8 cellular contexts compared by ENCODE assay signal in genomic region chr11:62560566-62561103, GRCh38. TPM values are rescaled to one million over a fixed set of nuclear protein-coding genes. Genes with fewer than 3 reads are reported as not detected.
DNase-seq lines count a peak whose midpoint lies in the region; ATAC-seq and TF ChIP-seq lines count a peak whose summit lies in the region.

No MANE protein-coding gene starts in this region.

- DNase-seq in DMS53 (lab: John Stamatoyannopoulos, UW) (peak; percentile 88), body of pancreas (peak; percentile 80 to 88 (median 84)), iPS-NIHi11 (ENCODE audit: low spot score) (peak; percentile 76), smooth muscle cell of the brain vasculature (ENCODE audit: low read depth, low spot score) (peak; percentile 89), cerebellum (ENCODE audit: low spot score) (no peak)
- DNase-seq in Jurkat, Clone E6-1 (ENCODE audit: low read depth, low spot score), result peak; percentile 56
- peak; percentile 69 for DNase-seq in T-helper 2 cell treated with Interferon-gamma antibody and Interleukin-4, amounts not matched to agents 5 μg/mL and 100 μg/mL, for 36 hours (ENCODE audit: low spot score)

- no peaks in the 10 kb centered on the region for H3K27me3 ChIP-seq in body of pancreas

- no peaks in the 10 kb centered on the region for H3K27me3 Mint-ChIP-seq in T-helper 2 cell treated with Interferon-gamma antibody and Interleukin-4, amounts not matched to agents 5 μg/mL and 100 μg/mL, for 36 hours (ENCODE audit: low read depth)

- no peaks in the 10 kb centered on the region for H3K9me3 ChIP-seq in body of pancreas

- 32% methylated on average over 2 of the region's 2 CpGs for WGBS in body of pancreas, 2 donors

- peaks cover 50% of the 10 kb centered on the region for H3K4me1 Mint-ChIP-seq in T-helper 2 cell treated with Interferon-gamma antibody and Interleukin-4, amounts not matched to agents 5 μg/mL and 100 μg/mL, for 36 hours (ENCODE audit: low read depth)

- peaks cover 0 to 17% of the 10 kb centered on the region in 2 donors for H3K36me3 ChIP-seq in body of pancreas (replicated peaks in 1 of 2; ENCODE audit: insufficient read depth in 1 of 2, low read depth in 2 of 2)

- intact Hi-C loops in body of pancreas (cut with DNase I), result no loop called here

- H3K4me1 ChIP-seq in body of pancreas, result peaks cover 32% of the 10 kb centered on the region

- peak overlapping the region; percentile 14 to 76 (median 50) for H3K27ac ChIP-seq in body of pancreas

- H3K4me3 Mint-ChIP-seq in T-helper 2 cell treated with Interferon-gamma antibody and Interleukin-4, amounts not matched to agents 5 μg/mL and 100 μg/mL, for 36 hours, result no peak overlapping the region

- no peak overlapping the region for H3K4me3 ChIP-seq in Jurkat, Clone E6-1 (ENCODE audit: low read length)
- H3K4me3 ChIP-seq in body of pancreas, result no peak overlapping the region

- TF ChIP-seq CTCF in body of pancreas (IDR thresholded peaks at IDR 0.05), result peak; percentile 48 to 89 (median 69)

- TF ChIP-seq POLR2A in body of pancreas (IDR thresholded peaks at IDR 0.05), result peak in 1 of 3 donors; percentile 8

- peaks cover 58% of the 10 kb centered on the region for H3K36me3 Mint-ChIP-seq in T-helper 2 cell treated with Interferon-gamma antibody and Interleukin-4, amounts not matched to agents 5 μg/mL and 100 μg/mL, for 36 hours (ENCODE audit: low read depth)

- H3K27ac Mint-ChIP-seq in T-helper 2 cell treated with Interferon-gamma antibody and Interleukin-4, amounts not matched to agents 5 μg/mL and 100 μg/mL, for 36 hours, result peak overlapping the region; percentile 46

- peak; percentile 79 for ATAC-seq in body of pancreas
- no peak for ATAC-seq in GM19035 (IDR thresholded peaks at IDR 0.05; ENCODE audit: unreplicated experiment)

- no peaks in the 10 kb centered on the region for H3K9me3 Mint-ChIP-seq in T-helper 2 cell treated with Interferon-gamma antibody and Interleukin-4, amounts not matched to agents 5 μg/mL and 100 μg/mL, for 36 hours

RNA-seq across cellular contexts. Expression of gene EEF1G, which starts 13.1 kb away (rescaled TPM):
- 2,178 TPM for polyA plus RNA-seq in Jurkat, Clone E6-1 (2012; ENCODE audit: insufficient read depth, insufficient read length)
- 1,000 to 10,000 TPM in 1 of 2 donors, 100 to 1,000 TPM in 1; 893 to 1,161 TPM for total RNA-seq in body of pancreas
- total RNA-seq in cerebellum, result 784 TPM

RNA-seq across cellular contexts. Expression of gene AHNAK, which starts 14.0 kb away (rescaled TPM):
- polyA plus RNA-seq in Jurkat, Clone E6-1 (2012; ENCODE audit: insufficient read depth, insufficient read length), result 4.6 TPM
- total RNA-seq in body of pancreas, result 100 to 1,000 TPM; 168 to 241 TPM
- 57.3 TPM for total RNA-seq in cerebellum

RNA-seq across cellular contexts. Expression of gene TUT1, which starts 30.7 kb away (rescaled TPM):
- polyA plus RNA-seq in Jurkat, Clone E6-1 (2012; ENCODE audit: insufficient read depth, insufficient read length), result 33.1 TPM
- total RNA-seq in body of pancreas, result 10 to 100 TPM; 10.1 to 11.2 TPM
- 6.3 TPM for total RNA-seq in cerebellum

RNA-seq across cellular contexts. Expression of gene MTA2, which starts 41.0 kb away (rescaled TPM):
- 194 TPM for polyA plus RNA-seq in Jurkat, Clone E6-1 (2012; ENCODE audit: insufficient read depth, insufficient read length)
- 10 to 100 TPM; 26.2 to 29.3 TPM for total RNA-seq in body of pancreas
- 72.5 TPM for total RNA-seq in cerebellum

RNA-seq across cellular contexts. Expression of gene EML3, which starts 51.9 kb away (rescaled TPM):
- 69.3 TPM for polyA plus RNA-seq in Jurkat, Clone E6-1 (2012; ENCODE audit: insufficient read depth, insufficient read length)
- total RNA-seq in body of pancreas (10 to 100 TPM; 31.4 to 69.9 TPM), cerebellum (5.6 TPM)
